ENCODE assay signal across 29 cellular contexts in the genomic region with DNA sequence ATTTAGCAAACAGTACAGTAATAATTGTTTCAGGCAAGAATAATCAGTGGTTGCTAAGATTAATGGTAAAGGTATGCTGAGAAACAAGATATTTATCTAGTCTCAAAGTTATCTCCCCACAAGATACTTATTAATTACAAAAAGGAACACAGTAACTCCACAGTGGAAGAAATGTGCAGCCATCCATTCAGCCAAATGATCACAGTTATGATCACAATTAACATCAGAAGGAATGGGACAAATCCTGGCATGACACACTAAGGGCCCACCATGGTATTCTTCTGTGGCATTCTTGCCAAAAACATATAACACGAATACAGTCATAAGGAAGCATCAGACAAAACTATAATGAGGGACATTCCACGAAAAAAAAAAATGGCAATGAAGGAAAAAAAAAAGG. TPM values are rescaled to one million over a fixed set of nuclear protein-coding genes. Genes with fewer than 3 reads are reported as not detected.
DNase-seq lines count a peak whose midpoint lies in the region; ATAC-seq and TF ChIP-seq lines count a peak whose summit lies in the region.
"Had no signal": no experiment of that assay in that cellular context is flagged by ENCODE, and none has a peak within 500 bp of the region (broad histone marks: within the 10 kb centered on the region; RNA-seq: fewer than 3 reads in every experiment).

No MANE protein-coding gene starts in this region.

- no peak for ATAC-seq in activated CD8-positive, alpha-beta T cell treated with anti-CD3 and anti-CD28 coated beads for 36 hours
- no peak for ATAC-seq in activated CD8-positive, alpha-beta T cell treated with anti-CD3 and anti-CD28 coated beads, Interleukin-2, amount 10 ng/mL, durations not matched to agents 7 days and 5 days
- ATAC-seq in sciatic nerve: no peak
- ATAC-seq: activated CD8-positive, alpha-beta memory T cell treated with anti-CD3 and anti-CD28 coated beads, Interleukin-2, amount 10 ng/mL, durations not matched to agents 7 days and 5 days; heart right ventricle; left colon; naive thymus-derived CD8-positive, alpha-beta T cell had no signal

- TF ChIP-seq CTCF in activated CD8-positive, alpha-beta T cell treated with anti-CD3 and anti-CD28 coated beads for 36 hours (IDR thresholded peaks at IDR 0.05): no peak
- TF ChIP-seq CTCF in glutamatergic neuron (IDR thresholded peaks at IDR 0.05; ENCODE audit: partially characterized antibody, unreplicated experiment): no peak
- TF ChIP-seq CTCF in progenitor cell of endocrine pancreas (IDR thresholded peaks at IDR 0.05; ENCODE audit: unreplicated experiment): no peak

- H3K4me1 ChIP-seq in Karpas-422 (ENCODE audit: low read length): peaks cover 44% of the 10 kb centered on the region
- H3K4me1 ChIP-seq: Peyer's patch had no signal

- H3K4me2 ChIP-seq in Karpas-422 (ENCODE audit: low read depth, low read length, poor library complexity, severe bottlenecking): no peak overlapping the region

- H3K79me2 ChIP-seq in Karpas-422 (ENCODE audit: low read length): peaks cover 96% of the 10 kb centered on the region

- POLR2A ChIA-PET in activated CD8-positive, alpha-beta T cell treated with anti-CD3 and anti-CD28 coated beads for 36 hours (lab: Charles Lee): interaction anchor here (1.4 kb wide), 1 partner anchor 8 kb away, joined by 4 read pairs; no protein-coding TSS in a partner anchor
- POLR2A ChIA-PET in activated CD8-positive, alpha-beta T cell treated with anti-CD3 and anti-CD28 coated beads, Interleukin-2, amount 10 ng/mL, durations not matched to agents 7 days and 5 days (lab: Charles Lee): interaction anchor here (0.7 to 1.2 kb wide), 2 partner anchors 20 to 268 kb away, joined by 3 to 4 read pairs; no protein-coding TSS in a partner anchor

- peaks cover 51% of the 10 kb centered on the region for H3K36me3 Mint-ChIP-seq in activated CD8-positive, alpha-beta T cell treated with anti-CD3 and anti-CD28 coated beads for 36 hours (ENCODE audit: low read depth)
- peaks cover 69% of the 10 kb centered on the region for H3K36me3 Mint-ChIP-seq in activated CD8-positive, alpha-beta T cell treated with anti-CD3 and anti-CD28 coated beads, Interleukin-2, amount 10 ng/mL, durations not matched to agents 7 days and 5 days (ENCODE audit: low read depth)
- H3K36me3 Mint-ChIP-seq in glutamatergic neuron (ENCODE audit: unreplicated experiment) (no peaks in the 10 kb centered on the region), progenitor cell of endocrine pancreas (ENCODE audit: insufficient read depth) (peaks cover 19% of the 10 kb centered on the region)

- peaks cover 60% of the 10 kb centered on the region for H3K4me1 Mint-ChIP-seq in activated CD8-positive, alpha-beta T cell treated with anti-CD3 and anti-CD28 coated beads for 36 hours (ENCODE audit: low read depth)
- H3K4me1 Mint-ChIP-seq in activated CD8-positive, alpha-beta T cell treated with anti-CD3 and anti-CD28 coated beads, Interleukin-2, amount 10 ng/mL, durations not matched to agents 7 days and 5 days (ENCODE audit: low read depth): peaks cover 51% of the 10 kb centered on the region
- H3K4me1 Mint-ChIP-seq in glutamatergic neuron (ENCODE audit: low read depth, unreplicated experiment): peaks cover 18% of the 10 kb centered on the region
- H3K4me1 Mint-ChIP-seq in progenitor cell of endocrine pancreas (ENCODE audit: low read depth): peaks cover 33% of the 10 kb centered on the region

- H4K20me1 ChIP-seq in Karpas-422 (ENCODE audit: insufficient read depth, low read depth, low read length): no peaks in the 10 kb centered on the region

- intact Hi-C loops in activated CD8-positive, alpha-beta T cell treated with anti-CD3 and anti-CD28 coated beads for 36 hours (cut with micrococcal nuclease): no loop called here
- intact Hi-C loops in sciatic nerve (cut with DNase I): no loop called here

- no peaks in the 10 kb centered on the region for H3K27me3 ChIP-seq in Karpas-422 (ENCODE audit: low read length)
- H3K27me3 ChIP-seq: heart right ventricle, ovary, Peyer's patch, sigmoid colon, SJCRH30 had no signal

- peak overlapping the region; percentile 35; the same call in 1 of the 2 replicates for H3K27ac ChIP-seq in Karpas-422 (ENCODE audit: low read length)
- H3K27ac ChIP-seq: epithelial cell of prostate, KMS-11, ovary, Peyer's patch, sigmoid colon, SJCRH30 had no signal

- H3K9me2 ChIP-seq in Karpas-422 (replicated peaks; ENCODE audit: insufficient read depth, low read length): no peaks in the 10 kb centered on the region

- no peak overlapping the region for H2AFZ ChIP-seq in Karpas-422 (ENCODE audit: low read length)

- peaks cover 20% of the 10 kb centered on the region; the same call in 1 of the 2 replicates for H3K36me3 ChIP-seq in Karpas-422 (ENCODE audit: insufficient read depth, low read length)
- H3K36me3 ChIP-seq: ovary had no signal

- H3K27ac Mint-ChIP-seq in activated CD8-positive, alpha-beta T cell treated with anti-CD3 and anti-CD28 coated beads for 36 hours: peak overlapping the region; percentile 7
- no peak overlapping the region for H3K27ac Mint-ChIP-seq in activated CD8-positive, alpha-beta T cell treated with anti-CD3 and anti-CD28 coated beads, Interleukin-2, amount 10 ng/mL, durations not matched to agents 7 days and 5 days
- H3K27ac Mint-ChIP-seq in glutamatergic neuron (ENCODE audit: unreplicated experiment) (peak overlapping the region; percentile 44), progenitor cell of endocrine pancreas (no peak overlapping the region)
- H3K27ac Mint-ChIP-seq: activated CD8-positive, alpha-beta memory T cell treated with anti-CD3 and anti-CD28 coated beads, Interleukin-2, amount 10 ng/mL, durations not matched to agents 7 days and 5 days; activated naive CD8-positive, alpha-beta T cell treated with anti-CD3 and anti-CD28 coated beads for 36 hours; activated T-helper 2 cell treated with anti-CD3 and anti-CD28 coated beads, Interferon-gamma antibody, Interleukin-2, Interleukin-4, amounts not matched to agents 10 μg/mL and 5 μg/mL and 100 μg/mL, durations not matched to agents 14 hours and 24 hours and 36 hours had no signal

- no peak overlapping the region for H3K4me3 ChIP-seq in Karpas-422 (ENCODE audit: low read length)
- H3K4me3 ChIP-seq: heart right ventricle, ovary, Peyer's patch, sigmoid colon, SJCRH30 had no signal

- CTCF ChIA-PET in activated CD8-positive, alpha-beta T cell treated with anti-CD3 and anti-CD28 coated beads for 36 hours (lab: Charles Lee): interaction anchor here (0.9 kb wide), 1 partner anchor 21 kb away, joined by 3 read pairs; no protein-coding TSS in a partner anchor
- CTCF ChIA-PET in activated CD8-positive, alpha-beta T cell treated with anti-CD3 and anti-CD28 coated beads, Interleukin-2, amount 10 ng/mL, durations not matched to agents 7 days and 5 days (lab: Charles Lee): interaction anchor here (0.7 to 1.6 kb wide), 2 partner anchors 37 to 96 kb away, joined by 3 to 4 read pairs; no protein-coding TSS in a partner anchor

- H3K9me3 ChIP-seq in Karpas-422 (ENCODE audit: low read length): no peaks in the 10 kb centered on the region
- H3K9me3 ChIP-seq: heart right ventricle, ovary, Peyer's patch, sigmoid colon, SJCRH30 had no signal

- no peaks in the 10 kb centered on the region for H3K9me3 Mint-ChIP-seq in activated CD8-positive, alpha-beta T cell treated with anti-CD3 and anti-CD28 coated beads for 36 hours
- no peaks in the 10 kb centered on the region for H3K9me3 Mint-ChIP-seq in activated CD8-positive, alpha-beta T cell treated with anti-CD3 and anti-CD28 coated beads, Interleukin-2, amount 10 ng/mL, durations not matched to agents 7 days and 5 days (ENCODE audit: insufficient read depth)
- H3K9me3 Mint-ChIP-seq in glutamatergic neuron (ENCODE audit: unreplicated experiment) (peaks cover 3% of the 10 kb centered on the region), progenitor cell of endocrine pancreas (ENCODE audit: low read depth) (no peaks in the 10 kb centered on the region)
- H3K9me3 Mint-ChIP-seq: activated naive CD8-positive, alpha-beta T cell treated with anti-CD3 and anti-CD28 coated beads for 36 hours; activated T-helper 2 cell treated with anti-CD3 and anti-CD28 coated beads, Interferon-gamma antibody, Interleukin-2, Interleukin-4, amounts not matched to agents 10 μg/mL and 5 μg/mL and 100 μg/mL, durations not matched to agents 14 hours and 24 hours and 36 hours; naive thymus-derived CD8-positive, alpha-beta T cell had no signal

- no peak overlapping the region for H3K9ac ChIP-seq in Karpas-422 (ENCODE audit: low read length)
- H3K9ac ChIP-seq: KMS-11 had no signal

- DNase-seq in activated CD8-positive, alpha-beta T cell treated with anti-CD3 and anti-CD28 coated beads for 36 hours: no peak
- no peak for DNase-seq in activated CD8-positive, alpha-beta T cell treated with anti-CD3 and anti-CD28 coated beads, Interleukin-2, amount 10 ng/mL, durations not matched to agents 7 days and 5 days
- DNase-seq in Karpas-422: no peak
- no peak for DNase-seq in glutamatergic neuron
- DNase-seq in retina: peak; percentile 16
- DNase-seq in nucleus accumbens (lab: John Stamatoyannopoulos, UW): no peak
- no peak for DNase-seq in sciatic nerve (ENCODE audit: low spot score)
- no peak for DNase-seq in progenitor cell of endocrine pancreas (ENCODE audit: low spot score, unreplicated experiment)
- DNase-seq: activated CD4-positive, alpha-beta T cell treated with anti-CD3 and anti-CD28 coated beads for 4 hours; activated CD8-positive, alpha-beta memory T cell treated with anti-CD3 and anti-CD28 coated beads, Interleukin-2, amount 10 ng/mL, durations not matched to agents 7 days and 5 days; activated naive CD8-positive, alpha-beta T cell treated with anti-CD3 and anti-CD28 coated beads for 36 hours; AML-193; effector CD4-positive, alpha-beta T cell; GF-D8; heart right ventricle; left colon; mesendoderm; MV-4-11; naive thymus-derived CD8-positive, alpha-beta T cell; NCI-H1694; NCI-H2171 treated with DMSO at 0.1 percent for 48 hours; NCI-H526; ovary; Peyer's patch; sigmoid colon had no signal

- no peak overlapping the region for H3K4me3 Mint-ChIP-seq in activated CD8-positive, alpha-beta T cell treated with anti-CD3 and anti-CD28 coated beads for 36 hours
- H3K4me3 Mint-ChIP-seq in activated CD8-positive, alpha-beta T cell treated with anti-CD3 and anti-CD28 coated beads, Interleukin-2, amount 10 ng/mL, durations not matched to agents 7 days and 5 days: no peak overlapping the region
- no peak overlapping the region for H3K4me3 Mint-ChIP-seq in glutamatergic neuron (ENCODE audit: unreplicated experiment)
- no peak overlapping the region for H3K4me3 Mint-ChIP-seq in progenitor cell of endocrine pancreas (ENCODE audit: low read depth)
- H3K4me3 Mint-ChIP-seq: activated CD8-positive, alpha-beta memory T cell treated with anti-CD3 and anti-CD28 coated beads, Interleukin-2, amount 10 ng/mL, durations not matched to agents 7 days and 5 days; activated naive CD8-positive, alpha-beta T cell treated with anti-CD3 and anti-CD28 coated beads for 36 hours had no signal

- H3K27me3 Mint-ChIP-seq in activated CD8-positive, alpha-beta T cell treated with anti-CD3 and anti-CD28 coated beads for 36 hours: no peaks in the 10 kb centered on the region
- no peaks in the 10 kb centered on the region for H3K27me3 Mint-ChIP-seq in activated CD8-positive, alpha-beta T cell treated with anti-CD3 and anti-CD28 coated beads, Interleukin-2, amount 10 ng/mL, durations not matched to agents 7 days and 5 days (ENCODE audit: low read depth)
- H3K27me3 Mint-ChIP-seq in glutamatergic neuron (ENCODE audit: unreplicated experiment) (no peaks in the 10 kb centered on the region), progenitor cell of endocrine pancreas (no peaks in the 10 kb centered on the region)
- H3K27me3 Mint-ChIP-seq: activated CD8-positive, alpha-beta memory T cell treated with anti-CD3 and anti-CD28 coated beads, Interleukin-2, amount 10 ng/mL, durations not matched to agents 7 days and 5 days; activated naive CD8-positive, alpha-beta T cell treated with anti-CD3 and anti-CD28 coated beads for 36 hours; naive thymus-derived CD8-positive, alpha-beta T cell had no signal

RNA-seq across cellular contexts. Expression of gene NUDCD3, which starts 21.0 kb away (rescaled TPM):
- 100 to 1,000 TPM; 102 to 107 TPM for total RNA-seq in activated CD8-positive, alpha-beta T cell treated with anti-CD3 and anti-CD28 coated beads for 36 hours
- total RNA-seq in activated CD8-positive, alpha-beta T cell treated with anti-CD3 and anti-CD28 coated beads, Interleukin-2, amount 10 ng/mL, durations not matched to agents 7 days and 5 days: 10 to 100 TPM; 80.7 to 84.0 TPM
- total RNA-seq in Karpas-422 (2014; rRNA removed; shearing (Covaris generic); ENCODE audit: low replicate concordance): 56.1 and 84.1 TPM in 2 replicates
- total RNA-seq in glutamatergic neuron (ENCODE audit: unreplicated experiment) (151 TPM), sciatic nerve (101 TPM), progenitor cell of endocrine pancreas (86.2 and 89.0 TPM in 2 replicates)

Comparison
In these comparisons a context has a peak if more than half of its experiments do, and no peak if none do; other contexts are left out.
1. H3K27ac Mint-ChIP-seq: peak in activated CD8-positive, alpha-beta T cell treated with anti-CD3 and anti-CD28 coated beads for 36 hours (single experiment) and glutamatergic neuron (single experiment); none in activated CD8-positive, alpha-beta T cell treated with anti-CD3 and anti-CD28 coated beads, Interleukin-2, amount 10 ng/mL, durations not matched to agents 7 days and 5 days (single experiment) and progenitor cell of endocrine pancreas (single experiment).